1 cellular context compared by ENCODE assay signal in genomic region chr19:48797103-48797502, GRCh38.
TF ChIP-seq lines count a peak whose summit lies in the region.

No MANE protein-coding gene starts in this region.

TF ChIP-seq in K562, 482 proteins besides CTCF, POLR2A, EP300 and RAD21:
- TF ChIP-seq POLR2G (IDR thresholded peaks at IDR 0.05; ENCODE audit: low read depth, low read length), result 0 out of 2 replicates have a peak, but pooled peaks have one; percentile 6
- TF ChIP-seq TCF3 (CRISPR knock-in tag; IDR thresholded peaks at IDR 0.05), result no peak
- no peak for TF ChIP-seq BCLAF1 (IDR thresholded peaks at IDR 0.05; ENCODE audit: borderline replicate concordance in 1 of 2, control insufficient read depth in 1 of 2, low read depth in 2 of 2, low read length in 1 of 2)
